ENCODE assay signal across 12 cellular contexts in the genomic region with DNA sequence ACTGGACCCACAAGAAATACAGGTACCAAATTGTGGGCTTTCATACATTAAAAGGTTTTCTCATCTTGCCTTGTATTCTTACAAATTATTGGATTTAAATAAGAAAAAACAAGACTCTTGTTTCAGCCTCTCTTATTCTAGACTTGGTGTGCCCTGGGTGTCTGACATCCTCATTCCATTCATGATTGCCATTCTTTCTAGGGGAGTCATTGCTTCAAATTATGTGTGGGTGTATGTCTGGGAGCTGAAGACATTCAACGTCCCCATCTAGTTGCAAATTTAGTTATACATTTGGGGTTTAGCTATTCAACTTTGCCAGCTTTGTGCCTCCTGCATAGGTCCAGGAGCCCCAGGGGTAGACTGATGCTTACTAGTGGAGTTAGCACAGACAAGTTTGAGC. TPM values are rescaled to one million over a fixed set of nuclear protein-coding genes. Genes with fewer than 3 reads are reported as not detected.
A peak's percentile ranks its signal among the peaks of the same experiment; 100 is the strongest.
DNase-seq lines count a peak whose midpoint lies in the region; ATAC-seq, FAIRE-seq and TF ChIP-seq lines count a peak whose summit lies in the region.
"Had no signal": no experiment of that assay in that cellular context is flagged by ENCODE, and none has a peak within 500 bp of the region (broad histone marks: within the 10 kb centered on the region; RNA-seq: fewer than 3 reads in every experiment).

No MANE protein-coding gene starts in this region.

- H3K9me3 Mint-ChIP-seq in activated naive CD8-positive, alpha-beta T cell (ENCODE audit: low read depth) = no peaks in the 10 kb centered on the region
- H3K9me3 Mint-ChIP-seq in activated naive CD8-positive, alpha-beta T cell treated with anti-CD3 and anti-CD28 coated beads for 36 hours = peaks cover 2% of the 10 kb centered on the region
- H3K9me3 Mint-ChIP-seq in astrocyte (ENCODE audit: unreplicated experiment) = no peaks in the 10 kb centered on the region
- H3K9me3 Mint-ChIP-seq: immature natural killer cell had no signal

- H3K4me3 Mint-ChIP-seq in activated naive CD8-positive, alpha-beta T cell = peak overlapping the region; percentile 15
- no peak overlapping the region for H3K4me3 Mint-ChIP-seq in activated naive CD8-positive, alpha-beta T cell treated with anti-CD3 and anti-CD28 coated beads for 36 hours
- H3K4me3 Mint-ChIP-seq in astrocyte (ENCODE audit: unreplicated experiment) = peak overlapping the region; percentile 68
- H3K4me3 Mint-ChIP-seq: immature natural killer cell had no signal

- no peak overlapping the region for H3K4me3 ChIP-seq in astrocyte (ENCODE audit: insufficient read depth, low read depth, low read length)
- H3K4me3 ChIP-seq: GM12878 had no signal

- no peak for TF ChIP-seq CTCF in astrocyte (IDR thresholded peaks at IDR 0.05; ENCODE audit: insufficient read depth, low read depth, low read length)

- H2AFZ ChIP-seq in astrocyte (ENCODE audit: low read depth, low read length) = no peak overlapping the region

- DNase-seq in activated naive CD8-positive, alpha-beta T cell treated with anti-CD3 and anti-CD28 coated beads for 36 hours = no peak
- DNase-seq in astrocyte (ENCODE audit: low read depth) (peak; percentile 89), iris pigment epithelial cell (ENCODE audit: low read depth) (peak; percentile 92), urothelium cell line (ENCODE audit: low spot score) (peak; percentile 51)
- DNase-seq in activated naive CD4-positive, alpha-beta T cell treated with anti-CD3 and anti-CD28 coated beads, Interleukin-2, amount 50 U/mL, for 16 hours = no peak
- DNase-seq: AML-193, immature natural killer cell, NCI-H524 had no signal

- H3K27ac Mint-ChIP-seq in activated naive CD8-positive, alpha-beta T cell = peak overlapping the region; percentile 61
- H3K27ac Mint-ChIP-seq in activated naive CD8-positive, alpha-beta T cell treated with anti-CD3 and anti-CD28 coated beads for 36 hours = no peak overlapping the region
- peak overlapping the region; percentile 100 for H3K27ac Mint-ChIP-seq in astrocyte (ENCODE audit: unreplicated experiment)

- peaks cover 19% of the 10 kb centered on the region for H3K36me3 Mint-ChIP-seq in activated naive CD8-positive, alpha-beta T cell
- H3K36me3 Mint-ChIP-seq in activated naive CD8-positive, alpha-beta T cell treated with anti-CD3 and anti-CD28 coated beads for 36 hours = peaks cover 75% of the 10 kb centered on the region
- H3K36me3 Mint-ChIP-seq in astrocyte (ENCODE audit: low read depth, unreplicated experiment) = peaks cover 12% of the 10 kb centered on the region

- no peaks in the 10 kb centered on the region for H3K36me3 ChIP-seq in astrocyte (ENCODE audit: insufficient read depth, low read length)

- peak; percentile 81 for FAIRE-seq in astrocyte (lab: Jason Lieb, UNC)
- no peak for FAIRE-seq in urothelium cell line (lab: Jason Lieb, UNC)
- FAIRE-seq: GM12878 had no signal

- no peaks in the 10 kb centered on the region for H3K27me3 Mint-ChIP-seq in activated naive CD8-positive, alpha-beta T cell
- no peaks in the 10 kb centered on the region for H3K27me3 Mint-ChIP-seq in activated naive CD8-positive, alpha-beta T cell treated with anti-CD3 and anti-CD28 coated beads for 36 hours
- no peaks in the 10 kb centered on the region for H3K27me3 Mint-ChIP-seq in astrocyte (ENCODE audit: low read depth, unreplicated experiment)

- ATAC-seq in HG03571 (IDR thresholded peaks at IDR 0.05; ENCODE audit: unreplicated experiment) (no peak), HG02798 (IDR thresholded peaks at IDR 0.05; ENCODE audit: poor library complexity, unreplicated experiment) (no peak)
- ATAC-seq: GM12878 had no signal

- no peaks in the 10 kb centered on the region for H3K9me3 ChIP-seq in astrocyte (ENCODE audit: insufficient read depth, low read depth, low read length)

- peaks cover 91% of the 10 kb centered on the region for H3K4me1 Mint-ChIP-seq in activated naive CD8-positive, alpha-beta T cell (ENCODE audit: low read depth)
- peaks cover 78% of the 10 kb centered on the region for H3K4me1 Mint-ChIP-seq in activated naive CD8-positive, alpha-beta T cell treated with anti-CD3 and anti-CD28 coated beads for 36 hours
- H3K4me1 Mint-ChIP-seq in astrocyte (ENCODE audit: low read depth, unreplicated experiment) = peaks cover 85% of the 10 kb centered on the region

- H3K79me2 ChIP-seq in astrocyte (ENCODE audit: insufficient read depth, low read length) = peaks cover 95% of the 10 kb centered on the region

- peaks cover 56% of the 10 kb centered on the region for H3K4me1 ChIP-seq in astrocyte (ENCODE audit: insufficient read depth, low read length)

- no peaks in the 10 kb centered on the region for H4K20me1 ChIP-seq in astrocyte (ENCODE audit: insufficient read depth, low read length)

- no peaks in the 10 kb centered on the region for H3K27me3 ChIP-seq in astrocyte (ENCODE audit: insufficient read depth, low read length)

- peak overlapping the region; percentile 76 for H3K4me2 ChIP-seq in astrocyte (ENCODE audit: low read length)

- H3K27ac ChIP-seq in astrocyte (ENCODE audit: low read depth, low read length) = peak overlapping the region; percentile 88

- peak overlapping the region; percentile 69 for H3K9ac ChIP-seq in astrocyte (ENCODE audit: low read length)

RNA-seq across cellular contexts. Expression of a gene that starts 18.1 kb away (rescaled TPM):
- total RNA-seq in activated naive CD8-positive, alpha-beta T cell treated with anti-CD3 and anti-CD28 coated beads for 36 hours = 10 to 100 TPM; 14.1 to 14.3 TPM
- total RNA-seq in astrocyte = 27.1 and 27.4 TPM in 2 replicates

Comparison
In these comparisons a context has a peak if more than half of its experiments do, and no peak if none do; other contexts are left out.
1. DNase-seq: peak in astrocyte (single experiment), iris pigment epithelial cell (single experiment) and urothelium cell line (single experiment); none in activated naive CD8-positive, alpha-beta T cell treated with anti-CD3 and anti-CD28 coated beads for 36 hours (single experiment) and activated naive CD4-positive, alpha-beta T cell treated with anti-CD3 and anti-CD28 coated beads, Interleukin-2, amount 50 U/mL, for 16 hours (single experiment).